Comparison of ENCODE assay signal across 8 cellular contexts in genomic region chr16:4511441-4512082, GRCh38. TPM values are rescaled to one million over a fixed set of nuclear protein-coding genes. Genes with fewer than 3 reads are reported as not detected.
DNase-seq lines count a peak whose midpoint lies in the region; ATAC-seq and TF ChIP-seq lines count a peak whose summit lies in the region.

No MANE protein-coding gene starts in this region.

- H3K27ac Mint-ChIP-seq in CD8-positive, alpha-beta memory T cell = peak overlapping the region; percentile 35 to 97 (median 82)
- no peak overlapping the region for H3K27ac Mint-ChIP-seq in HFFc6

- ATAC-seq in mucosa of descending colon = peak; percentile 80
- ATAC-seq in GM18909 (IDR thresholded peaks at IDR 0.05; ENCODE audit: poor library complexity, unreplicated experiment) = no peak

- peaks cover 57% of the 10 kb centered on the region for H3K36me3 ChIP-seq in CD8-positive, alpha-beta memory T cell (ENCODE audit: insufficient read depth, low read length)
- H3K36me3 ChIP-seq in mucosa of descending colon (ENCODE audit: low read depth) = peaks cover 9% of the 10 kb centered on the region

- TF ChIP-seq CTCF in HFFc6 (IDR thresholded peaks at IDR 0.05) (peak; percentile 74), epithelial cell of esophagus (IDR thresholded peaks at IDR 0.05; ENCODE audit: insufficient read depth, low read depth, low read length, missing control alignments) (peak; percentile 67), mucosa of descending colon (IDR thresholded peaks at IDR 0.05) (peak; percentile 12)

- POLR2A ChIA-PET in CD8-positive, alpha-beta memory T cell (lab: Charles Lee) = interaction anchor here (0.7 kb wide), 1 partner anchor 27 kb away, joined by 4 read pairs; the partner anchor contains the start of gene CDIP1

- peaks cover 0 to 75% (median 5%) of the 10 kb centered on the region in 3 donors for H3K36me3 Mint-ChIP-seq in CD8-positive, alpha-beta memory T cell
- H3K36me3 Mint-ChIP-seq in HFFc6 (ENCODE audit: low read depth) = peaks cover 12% of the 10 kb centered on the region

- peaks cover 50 to 66% (median 50%) of the 10 kb centered on the region in 3 donors for H3K4me1 Mint-ChIP-seq in CD8-positive, alpha-beta memory T cell
- H3K4me1 Mint-ChIP-seq in HFFc6 (ENCODE audit: low read depth) = no peaks in the 10 kb centered on the region

- peak overlapping the region; percentile 3 for H3K27ac ChIP-seq in CD8-positive, alpha-beta memory T cell (ENCODE audit: low read depth, low read length)

- H3K4me3 ChIP-seq in CD8-positive, alpha-beta memory T cell (ENCODE audit: low read length) = no peak overlapping the region
- H3K4me3 ChIP-seq in epithelial cell of esophagus (ENCODE audit: low read length) (no peak overlapping the region), mucosa of descending colon (no peak overlapping the region)

- H3K27me3 ChIP-seq in CD8-positive, alpha-beta memory T cell (ENCODE audit: insufficient read depth, low read length, poor library complexity, severe bottlenecking) = no peaks in the 10 kb centered on the region

- H3K27me3 Mint-ChIP-seq in CD8-positive, alpha-beta memory T cell = peaks cover 0 to 4% of the 10 kb centered on the region in 2 donors
- no peaks in the 10 kb centered on the region for H3K27me3 Mint-ChIP-seq in HFFc6 (ENCODE audit: insufficient read depth)

- peaks cover 32% of the 10 kb centered on the region for H3K4me1 ChIP-seq in CD8-positive, alpha-beta memory T cell (ENCODE audit: insufficient read depth, low read length)
- H3K4me1 ChIP-seq in mucosa of descending colon (ENCODE audit: low read depth) = peaks cover 7% of the 10 kb centered on the region

- H3K9me3 ChIP-seq in CD8-positive, alpha-beta memory T cell (ENCODE audit: low read length) = no peaks in the 10 kb centered on the region
- H3K9me3 ChIP-seq in mucosa of descending colon = no peaks in the 10 kb centered on the region

- DNase-seq in CD8-positive, alpha-beta memory T cell = no peak
- DNase-seq in HFFc6 (peak; percentile 13), RPMI8226 (peak; percentile 64), epithelial cell of esophagus (ENCODE audit: low read depth) (peak; percentile 75), mucosa of descending colon (peak; percentile 73 to 77 (median 74)), NCI-H2029 treated with DMSO at 0.1 percent for 48 hours (lab: John Stamatoyannopoulos, UW) (no peak), NCI-H1436 (lab: John Stamatoyannopoulos, UW) (no peak)

- no peaks in the 10 kb centered on the region for H3K9me3 Mint-ChIP-seq in CD8-positive, alpha-beta memory T cell
- no peaks in the 10 kb centered on the region for H3K9me3 Mint-ChIP-seq in HFFc6

- intact Hi-C loops in mucosa of descending colon (cut with DNase I, micrococcal nuclease) = no loop called here

- no peak overlapping the region for H3K4me3 Mint-ChIP-seq in CD8-positive, alpha-beta memory T cell
- no peak overlapping the region for H3K4me3 Mint-ChIP-seq in HFFc6

- CTCF ChIA-PET in CD8-positive, alpha-beta memory T cell (lab: Charles Lee) = interaction anchor here (0.6 kb wide), 1 partner anchor 32 kb away, joined by 3 read pairs; no protein-coding TSS in a partner anchor

RNA-seq across cellular contexts. Expression of gene CDIP1, which starts 27.0 kb away (rescaled TPM):
- total RNA-seq in CD8-positive, alpha-beta memory T cell = 10 to 100 TPM; 28.4 to 32.1 TPM
- 21.8 TPM for polyA plus RNA-seq in CD8-positive, alpha-beta memory T cell
- 1 to 10 TPM; 5.0 to 8.3 (median 6.4) TPM for total RNA-seq in HFFc6 (2021; fragmentation: NEBNext Ultra II Directional; extraction: Animal tissue kit (Norgen Biotek cat#: 25700))
- total RNA-seq in mucosa of descending colon = 10 to 100 TPM; 16.9 to 23.5 (median 19.6) TPM

RNA-seq across cellular contexts. Expression of gene HMOX2, which starts 35.4 kb away (rescaled TPM):
- total RNA-seq in CD8-positive, alpha-beta memory T cell = 10 to 100 TPM; 87.5 to 95.2 TPM
- polyA plus RNA-seq in CD8-positive, alpha-beta memory T cell = 178 TPM
- 10 to 100 TPM; 45.2 to 60.5 (median 54.9) TPM for total RNA-seq in HFFc6 (2021; fragmentation: NEBNext Ultra II Directional; extraction: Animal tissue kit (Norgen Biotek cat#: 25700))
- 10 to 100 TPM; 36.0 to 52.7 (median 49.3) TPM for total RNA-seq in mucosa of descending colon

RNA-seq across cellular contexts. Expression of gene NMRAL1, which starts 37.1 kb away (rescaled TPM):
- total RNA-seq in CD8-positive, alpha-beta memory T cell = 10 to 100 TPM; 63.8 to 65.8 TPM
- 75.4 TPM for polyA plus RNA-seq in CD8-positive, alpha-beta memory T cell
- 10 to 100 TPM; 26.2 to 37.2 (median 33.7) TPM for total RNA-seq in HFFc6 (2021; fragmentation: NEBNext Ultra II Directional; extraction: Animal tissue kit (Norgen Biotek cat#: 25700))
- 10 to 100 TPM; 32.4 to 48.9 (median 38.4) TPM for total RNA-seq in mucosa of descending colon

RNA-seq across cellular contexts. Expression of gene C16orf96, which starts 44.6 kb away (rescaled TPM):
- under 1 TPM; 0.07 to 0.11 TPM for total RNA-seq in CD8-positive, alpha-beta memory T cell
- 0.05 TPM for polyA plus RNA-seq in CD8-positive, alpha-beta memory T cell
- not detected for total RNA-seq in HFFc6 (2021; fragmentation: NEBNext Ultra II Directional; extraction: Animal tissue kit (Norgen Biotek cat#: 25700))
- not detected for total RNA-seq in mucosa of descending colon

Comparison
In these comparisons a context has a peak if more than half of its experiments do, and no peak if none do; other contexts are left out.
1. DNase-seq: peak in HFFc6 (single experiment), RPMI8226 (single experiment), epithelial cell of esophagus (single experiment) and mucosa of descending colon (3 of 3); none in CD8-positive, alpha-beta memory T cell (0 of 5), NCI-H2029 treated with DMSO at 0.1 percent for 48 hours (single experiment) and NCI-H1436 (single experiment).
2. CTCF ChIP-seq: peak in every context shown above with its lines; median percentile 74 in HFFc6; 67 in epithelial cell of esophagus; 12 in mucosa of descending colon.